ENCODE assay signal across 8 cellular contexts in the genomic region with DNA sequence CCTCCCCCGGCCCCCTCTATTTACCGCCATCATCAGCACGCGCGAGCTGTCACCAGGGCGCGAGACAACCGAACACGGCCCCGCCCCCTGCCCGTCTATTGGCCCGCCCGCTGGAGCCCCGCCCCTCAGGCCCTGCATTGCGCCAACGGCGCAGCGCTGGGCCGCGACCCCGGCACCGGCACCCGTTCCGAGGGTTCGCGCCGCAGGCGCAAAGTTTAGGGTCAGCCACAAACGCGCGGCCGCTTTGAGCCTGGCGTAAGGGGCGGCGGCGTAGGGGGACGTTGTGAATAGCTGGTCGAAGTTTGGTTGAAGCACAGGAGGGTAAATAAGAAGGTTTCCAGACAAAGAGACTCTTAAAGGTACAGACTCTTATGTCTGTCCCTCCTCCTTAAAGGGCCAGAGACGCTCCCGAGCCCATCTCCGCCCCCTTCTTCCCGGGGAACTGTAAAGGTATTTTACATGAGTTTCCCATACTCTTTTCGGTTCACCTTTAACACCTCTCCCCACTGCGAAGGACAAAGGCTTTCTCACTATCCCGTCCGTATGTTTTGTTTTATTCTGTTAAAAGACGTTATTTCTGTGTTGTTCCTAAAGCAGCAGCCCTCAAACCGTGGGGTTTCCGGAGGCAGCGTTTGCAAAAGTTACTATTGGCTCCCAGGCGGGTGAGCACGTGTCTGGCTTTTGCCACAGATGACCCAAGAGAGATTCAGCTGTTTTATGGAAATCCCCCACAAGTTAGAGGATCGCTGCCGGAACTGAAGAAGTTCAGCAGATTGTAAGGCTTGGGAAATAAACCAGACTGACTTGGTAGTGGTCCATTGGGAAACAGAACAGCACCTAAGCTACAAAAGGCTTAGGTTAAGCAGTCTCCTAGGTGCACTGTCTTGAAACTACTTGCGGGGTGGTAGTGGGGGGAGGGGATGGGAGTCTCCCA. TPM values are rescaled to one million over a fixed set of nuclear protein-coding genes. Genes with fewer than 3 reads are reported as not detected.
DNase-seq lines count a peak whose midpoint lies in the region; ATAC-seq, FAIRE-seq and TF ChIP-seq lines count a peak whose summit lies in the region.

Gene USP49, minus strand, starts transcription at position 76 of the 934 bp plus-strand sequence. CDS start 88,392 bp downstream, outside the sequence.

- H3K36me3 ChIP-seq in WERI-Rb-1, result peaks cover 10% of the 10 kb centered on the region
- H3K36me3 ChIP-seq in bronchial epithelial cell (ENCODE audit: control insufficient read depth, insufficient read depth, low read length), result peaks cover 2% of the 10 kb centered on the region

- ATAC-seq in GM18909 (IDR thresholded peaks at IDR 0.05; ENCODE audit: poor library complexity, unreplicated experiment) (peak; percentile 83), HG03139 (IDR thresholded peaks at IDR 0.05; ENCODE audit: unreplicated experiment) (peak; percentile 72)

- peak within 1 kb of the TSS; percentile 59 for H3K4me3 ChIP-seq in WERI-Rb-1 (ENCODE audit: low read depth, low read length)
- H3K4me3 ChIP-seq in bronchial epithelial cell (ENCODE audit: low read depth, low read length), result peak within 1 kb of the TSS; percentile 64

- peak within 1 kb of the TSS; percentile 97 for H3K27ac ChIP-seq in WERI-Rb-1

- TF ChIP-seq CTCF in WERI-Rb-1 (IDR thresholded peaks at IDR 0.05; ENCODE audit: low read depth, low read length), result no peak
- no peak for TF ChIP-seq CTCF in bronchial epithelial cell (IDR thresholded peaks at IDR 0.05; ENCODE audit: insufficient read depth, low read length, severe bottlenecking)

- no peak for FAIRE-seq in bronchial epithelial cell (lab: Jason Lieb, UNC)

- no peaks in the 10 kb centered on the region for H3K9me3 ChIP-seq in WERI-Rb-1 (ENCODE audit: severe bottlenecking)

- DNase-seq in AG08396 (ENCODE audit: low spot score) (peak; percentile 95), NCI-H2196 treated with DMSO at 0.1 percent for 48 hours (lab: John Stamatoyannopoulos, UW; ENCODE audit: unreplicated experiment) (peak; percentile 81), WERI-Rb-1 (peak; percentile 99), bronchial epithelial cell (ENCODE audit: low read depth) (peak; percentile 67), iris pigment epithelial cell (ENCODE audit: low read depth) (peak; percentile 96)
- DNase-seq in stimulated activated CD4-positive, alpha-beta T cell treated with anti-CD3 and anti-CD28 coated beads, Interleukin-12 subunit alpha, Interleukin-12 subunit beta, amount 100 ng/mL, for 4 hours, result peak; percentile 96

- H3K27me3 ChIP-seq in WERI-Rb-1 (ENCODE audit: insufficient read depth, low read depth, severe bottlenecking) (no peaks in the 10 kb centered on the region), bronchial epithelial cell (ENCODE audit: control insufficient read depth, insufficient read depth, low read length) (no peaks in the 10 kb centered on the region)

RNA-seq across cellular contexts. Expression of gene USP49, which starts in this region (rescaled TPM):
- 1.5 and 1.6 TPM in 2 replicates for total RNA-seq in bronchial epithelial cell

Comparison
In these comparisons a context has a peak if more than half of its experiments do, and no peak if none do; other contexts are left out.
1. Peak in every context shown above with its lines: DNase-seq, ATAC-seq, H3K4me3 ChIP-seq and H3K27ac ChIP-seq.